15 cellular contexts compared by ENCODE assay signal in genomic region chr7:158037211-158037610, GRCh38.
DNase-seq lines count a peak whose midpoint lies in the region; ATAC-seq and TF ChIP-seq lines count a peak whose summit lies in the region.
"Had no signal": no experiment of that assay in that cellular context is flagged by ENCODE, and none has a peak within 500 bp of the region (broad histone marks: within the 10 kb centered on the region; RNA-seq: fewer than 3 reads in every experiment).

No MANE protein-coding gene starts in this region.

- peaks cover 11% of the 10 kb centered on the region for H3K9me3 Mint-ChIP-seq in natural killer cell treated with Interleukin-12 subunit alpha and Interleukin-12 subunit beta and Interleukin-15 and Interleukin-18, amount 100 ng/mL, for 72 hours
- peaks cover 9 to 10% of the 10 kb centered on the region in 2 donors for H3K9me3 Mint-ChIP-seq in natural killer cell

- intact Hi-C loops in Right ventricle myocardium superior (cut with DNase I), result no loop called here
- intact Hi-C loops in left ventricle myocardium superior (cut with micrococcal nuclease), result no loop called here
- intact Hi-C loops in natural killer cell (cut with micrococcal nuclease), result no loop called here

- no peak for TF ChIP-seq CTCF in natural killer cell (IDR thresholded peaks at IDR 0.05)

- peaks cover 2 to 23% of the 10 kb centered on the region in 2 donors for H3K27me3 Mint-ChIP-seq in natural killer cell treated with Interleukin-12 subunit alpha and Interleukin-12 subunit beta and Interleukin-15 and Interleukin-18, amount 100 ng/mL, for 72 hours
- peaks cover 0 to 3% of the 10 kb centered on the region in 2 donors for H3K27me3 Mint-ChIP-seq in natural killer cell (ENCODE audit: low read depth in 2 of 2)

- H3K36me3 Mint-ChIP-seq in natural killer cell treated with Interleukin-12 subunit alpha and Interleukin-12 subunit beta and Interleukin-15 and Interleukin-18, amount 100 ng/mL, for 72 hours, result peaks cover 12% of the 10 kb centered on the region
- no peaks in the 10 kb centered on the region for H3K36me3 Mint-ChIP-seq in natural killer cell

- DNase-seq in Right ventricle myocardium superior, result peak; percentile 8
- DNase-seq in left ventricle myocardium superior, result no peak
- DNase-seq in natural killer cell treated with Interleukin-12 subunit alpha and Interleukin-12 subunit beta and Interleukin-15 and Interleukin-18, amount 100 ng/mL, for 72 hours (ENCODE audit: low spot score), result peak; percentile 10
- no peak for DNase-seq in natural killer cell
- peak; percentile 14 for DNase-seq in mesenteric fat pad (ENCODE audit: low spot score)
- DNase-seq in ecto neural progenitor cell (ENCODE audit: low spot score), result no peak
- no peak for DNase-seq in COR-L47 (lab: John Stamatoyannopoulos, UW)
- DNase-seq: C1 segment of cervical spinal cord; Caco-2; CD4-positive, alpha-beta memory T cell; DMS153; DND-41; GM23248; H7; HCEC 1CT had no signal

- ATAC-seq in Right ventricle myocardium superior (ENCODE audit: poor library complexity), result no peak
- ATAC-seq in left ventricle myocardium superior, result no peak
- no peak for ATAC-seq in natural killer cell treated with Interleukin-12 subunit alpha and Interleukin-12 subunit beta and Interleukin-15 and Interleukin-18, amount 100 ng/mL, for 72 hours
- ATAC-seq in natural killer cell, result no peak

- H3K27ac Mint-ChIP-seq in natural killer cell treated with Interleukin-12 subunit alpha and Interleukin-12 subunit beta and Interleukin-15 and Interleukin-18, amount 100 ng/mL, for 72 hours, result no peak overlapping the region
- H3K27ac Mint-ChIP-seq in natural killer cell, result no peak overlapping the region
- H3K27ac Mint-ChIP-seq: CD4-positive, alpha-beta memory T cell had no signal

- no peak overlapping the region for H3K4me3 Mint-ChIP-seq in natural killer cell treated with Interleukin-12 subunit alpha and Interleukin-12 subunit beta and Interleukin-15 and Interleukin-18, amount 100 ng/mL, for 72 hours
- no peak overlapping the region for H3K4me3 Mint-ChIP-seq in natural killer cell
- H3K4me3 Mint-ChIP-seq: CD4-positive, alpha-beta memory T cell had no signal

- no peaks in the 10 kb centered on the region for H3K4me1 Mint-ChIP-seq in natural killer cell treated with Interleukin-12 subunit alpha and Interleukin-12 subunit beta and Interleukin-15 and Interleukin-18, amount 100 ng/mL, for 72 hours (ENCODE audit: low read depth in 2 of 2)
- H3K4me1 Mint-ChIP-seq in natural killer cell, result no peaks in the 10 kb centered on the region
- H3K4me1 Mint-ChIP-seq: CD4-positive, alpha-beta memory T cell had no signal

Comparison
In these comparisons a context has a peak if more than half of its experiments do, and no peak if none do; other contexts are left out.
1. DNase-seq: peak in Right ventricle myocardium superior (single experiment), natural killer cell treated with Interleukin-12 subunit alpha and Interleukin-12 subunit beta and Interleukin-15 and Interleukin-18, amount 100 ng/mL, for 72 hours (single experiment) and mesenteric fat pad (single experiment); none in left ventricle myocardium superior (single experiment), natural killer cell (single experiment), ecto neural progenitor cell (single experiment) and COR-L47 (single experiment).